ENCODE assay signal across 19 cellular contexts in genomic region chr3:48058089-48058488, GRCh38. TPM values are rescaled to one million over a fixed set of nuclear protein-coding genes. Genes with fewer than 3 reads are reported as not detected.
DNase-seq lines count a peak whose midpoint lies in the region; ATAC-seq and TF ChIP-seq lines count a peak whose summit lies in the region.
"Had no signal": no experiment of that assay in that cellular context is flagged by ENCODE, and none has a peak within 500 bp of the region (broad histone marks: within the 10 kb centered on the region; RNA-seq: fewer than 3 reads in every experiment).

No MANE protein-coding gene starts in this region.

- H3K27ac ChIP-seq in RWPE2 (ENCODE audit: poor library complexity, severe bottlenecking) (no peak overlapping the region), endodermal cell (ENCODE audit: low read depth, low read length) (no peak overlapping the region), psoas muscle (peak overlapping the region; percentile 57)
- H3K27ac ChIP-seq: BLaER1, right lobe of liver had no signal

- H3K4me3 ChIP-seq in RWPE2 (ENCODE audit: severe bottlenecking), result no peak overlapping the region
- peak overlapping the region; percentile 13 for H3K4me3 ChIP-seq in endodermal cell (ENCODE audit: low read length)
- H3K4me3 ChIP-seq in psoas muscle, result no peak overlapping the region
- H3K4me3 ChIP-seq: BLaER1 had no signal

- H3K9ac ChIP-seq in endodermal cell (ENCODE audit: extremely low read depth, low read length, poor library complexity, severe bottlenecking), result no peak overlapping the region
- H3K9ac ChIP-seq: BLaER1 had no signal

- DNase-seq in EH (ENCODE audit: low read depth), result peak; percentile 25
- DNase-seq in RWPE2 (ENCODE audit: low spot score), result no peak
- DNase-seq in endodermal cell, result no peak
- DNase-seq in psoas muscle, result no peak
- no peak for DNase-seq in activated naive CD8-positive, alpha-beta T cell treated with anti-CD3 and anti-CD28 coated beads for 36 hours
- no peak for DNase-seq in iPS-NIHi7 (ENCODE audit: extremely low spot score)
- DNase-seq: activated CD4-positive, CD25-positive, alpha-beta regulatory T cell; activated CD8-positive, alpha-beta memory T cell treated with anti-CD3 and anti-CD28 coated beads for 24 hours; activated T-cell treated with anti-CD3 and anti-CD28 coated beads, Interleukin-2, amount 50 U/mL, for 48 hours; Calu3; dorsolateral prefrontal cortex; erythroblast; occipital lobe; right lobe of liver had no signal

- H3K4me1 ChIP-seq in RWPE2 (ENCODE audit: insufficient read depth, poor library complexity, severe bottlenecking) (no peaks in the 10 kb centered on the region), endodermal cell (ENCODE audit: control insufficient read depth, insufficient read depth, low read length) (no peaks in the 10 kb centered on the region), psoas muscle (peaks cover 34% of the 10 kb centered on the region)
- H3K4me1 ChIP-seq: BLaER1, right lobe of liver had no signal

- H3K36me3 Mint-ChIP-seq in endodermal cell (ENCODE audit: low read depth), result peaks cover 45% of the 10 kb centered on the region
- peaks cover 22% of the 10 kb centered on the region for H3K36me3 Mint-ChIP-seq in activated naive CD8-positive, alpha-beta T cell treated with anti-CD3 and anti-CD28 coated beads for 36 hours

- TF ChIP-seq CTCF in RWPE2 (IDR thresholded peaks at IDR 0.05; ENCODE audit: poor library complexity, severe bottlenecking) (no peak), endodermal cell (conservative IDR thresholded peaks at IDR 0.05) (no peak), psoas muscle (IDR thresholded peaks at IDR 0.05) (no peak)

- H3K9me3 Mint-ChIP-seq in endodermal cell, result peaks cover 46% of the 10 kb centered on the region
- peaks cover 2% of the 10 kb centered on the region for H3K9me3 Mint-ChIP-seq in activated naive CD8-positive, alpha-beta T cell treated with anti-CD3 and anti-CD28 coated beads for 36 hours
- H3K9me3 Mint-ChIP-seq: activated naive CD4-positive, alpha-beta T cell treated with anti-CD3 and anti-CD28 coated beads, Interleukin-2, amount 50 U/mL, for 72 hours had no signal

- no peaks in the 10 kb centered on the region for H3K4me1 Mint-ChIP-seq in endodermal cell
- H3K4me1 Mint-ChIP-seq in activated naive CD8-positive, alpha-beta T cell treated with anti-CD3 and anti-CD28 coated beads for 36 hours, result peaks cover 11% of the 10 kb centered on the region

- 0 out of 3 replicates have a peak, but pooled peaks have one; percentile 38 for ATAC-seq in RWPE2 (ENCODE audit: low read depth)
- ATAC-seq in psoas muscle, result peak in 2 of 4 donors; percentile 55 to 71
- no peak for ATAC-seq in HG03439 (IDR thresholded peaks at IDR 0.05; ENCODE audit: unreplicated experiment)
- no peak for ATAC-seq in GM21528 (IDR thresholded peaks at IDR 0.05; ENCODE audit: low FRiP score, unreplicated experiment)
- ATAC-seq: activated naive CD4-positive, alpha-beta T cell treated with anti-CD3 and anti-CD28 coated beads, Interleukin-2, amount 50 U/mL, for 72 hours had no signal

- H3K27me3 Mint-ChIP-seq in endodermal cell (ENCODE audit: insufficient read depth), result no peaks in the 10 kb centered on the region
- no peaks in the 10 kb centered on the region for H3K27me3 Mint-ChIP-seq in activated naive CD8-positive, alpha-beta T cell treated with anti-CD3 and anti-CD28 coated beads for 36 hours
- H3K27me3 Mint-ChIP-seq: stimulated activated naive CD8-positive, alpha-beta T cell treated with anti-CD3 and anti-CD28 coated beads, Interleukin-15, Interleukin-2, amounts not matched to agents 100 ng/mL and 50 ng/mL, for 24 hours had no signal

- intact Hi-C loops in psoas muscle (cut with DNase I), result no loop called here

- H3K27me3 ChIP-seq in RWPE2 (ENCODE audit: insufficient read depth, poor library complexity, severe bottlenecking) (no peaks in the 10 kb centered on the region), endodermal cell (ENCODE audit: control insufficient read depth, insufficient read depth, low read length, poor library complexity, severe bottlenecking) (no peaks in the 10 kb centered on the region), psoas muscle (ENCODE audit: insufficient read depth in 3 of 3, low read length in 2 of 3) (no peaks in the 10 kb centered on the region)
- H3K27me3 ChIP-seq: BLaER1, dorsolateral prefrontal cortex, right lobe of liver had no signal

- no peaks in the 10 kb centered on the region for H3K9me3 ChIP-seq in RWPE2 (ENCODE audit: severe bottlenecking)
- peaks cover 38% of the 10 kb centered on the region for H3K9me3 ChIP-seq in endodermal cell (ENCODE audit: control insufficient read depth, low read length)
- H3K9me3 ChIP-seq in psoas muscle, result no peaks in the 10 kb centered on the region
- H3K9me3 ChIP-seq: right lobe of liver had no signal

- WGBS in endodermal cell (ENCODE audit: insufficient coverage in 1 of 2, insufficient read length in 1 of 2), 2 experiments, result 97 to 100% methylated on average over 1 to 3 of the region's 6 CpGs
- 56 to 72% (median 60%) methylated on average over 6 of the region's 6 CpGs for WGBS in psoas muscle, 3 donors

- H3K4me3 Mint-ChIP-seq in endodermal cell, result no peak overlapping the region
- no peak overlapping the region for H3K4me3 Mint-ChIP-seq in activated naive CD8-positive, alpha-beta T cell treated with anti-CD3 and anti-CD28 coated beads for 36 hours

- H3K27ac Mint-ChIP-seq in endodermal cell, result no peak overlapping the region
- no peak overlapping the region for H3K27ac Mint-ChIP-seq in activated naive CD8-positive, alpha-beta T cell treated with anti-CD3 and anti-CD28 coated beads for 36 hours
- H3K27ac Mint-ChIP-seq: stimulated activated naive CD8-positive, alpha-beta T cell treated with anti-CD3 and anti-CD28 coated beads, Interleukin-15, Interleukin-2, amounts not matched to agents 100 ng/mL and 50 ng/mL, for 24 hours had no signal

- H3K36me3 ChIP-seq in RWPE2 (ENCODE audit: low read depth) (peaks cover 20% of the 10 kb centered on the region), endodermal cell (ENCODE audit: control insufficient read depth, insufficient read depth, low read length) (peaks cover 44% of the 10 kb centered on the region), psoas muscle (ENCODE audit: insufficient read depth in 1 of 2, low read depth in 1 of 2) (no peaks in the 10 kb centered on the region)
- H3K36me3 ChIP-seq: right lobe of liver had no signal

RNA-seq across cellular contexts. Expression of gene MAP4, which starts 41.9 kb away (rescaled TPM):
- total RNA-seq in endodermal cell (100 to 1,000 TPM; 152 to 169 TPM), psoas muscle (1,000 to 10,000 TPM in 2 of 4 donors, 100 to 1,000 TPM in 2; 819 to 1,424 (median 998) TPM)
- 134 TPM for polyA plus RNA-seq in endodermal cell (2013, experiment 1 of 2)
- polyA plus RNA-seq in endodermal cell (2013, experiment 2 of 2), result 129 TPM
- polyA plus RNA-seq in psoas muscle, result 100 to 1,000 TPM in 2 of 3 donors, 10 to 100 TPM in 1; 85.5 to 318 (median 195) TPM
- total RNA-seq in activated naive CD8-positive, alpha-beta T cell treated with anti-CD3 and anti-CD28 coated beads for 36 hours, result 10 to 100 TPM; 95.2 to 96.7 TPM

Comparison
In these comparisons a context has a peak if more than half of its experiments do, and no peak if none do; other contexts are left out.
1. RNA of gene MAP4, which starts 41.9 kb away (total RNA-seq): 819 to 1,424 TPM in psoas muscle; 152 to 169 TPM in endodermal cell and 95.2 to 96.7 TPM in activated naive CD8-positive, alpha-beta T cell treated with anti-CD3 and anti-CD28 coated beads for 36 hours; every median in the first group is over 4 times any median in the second.